23 cellular contexts compared by ENCODE assay signal in genomic region chr3:67453628-67454027, GRCh38.
"Had no signal": no experiment of that assay in that cellular context is flagged by ENCODE, and none has a peak within 500 bp of the region (broad histone marks: within the 10 kb centered on the region; RNA-seq: fewer than 3 reads in every experiment).

No MANE protein-coding gene starts in this region.

- FAIRE-seq: colon, endometrium, endothelial cell of umbilical vein, frontal cortex had no signal

- DNase-seq: colonic mucosa; cortex of kidney; dermis blood vessel endothelial cell; dorsolateral prefrontal cortex; effector CD4-positive, alpha-beta T cell; effector CD8-positive, alpha-beta T cell; effector memory CD4-positive, alpha-beta T cell; effector memory CD8-positive, alpha-beta T cell; endodermal cell; erythroblast; esophagus squamous epithelium; foreskin fibroblast; foreskin keratinocyte; foreskin melanocyte; gastrocnemius medialis; glutamatergic neuron; head of caudate nucleus; heart left ventricle; heart right ventricle had no signal
